9 cellular contexts compared by ENCODE assay signal in genomic region chr6:16690244-16691142, GRCh38.
DNase-seq lines count a peak whose midpoint lies in the region; ATAC-seq, FAIRE-seq and TF ChIP-seq lines count a peak whose summit lies in the region.
"Had no signal": no experiment of that assay in that cellular context is flagged by ENCODE, and none has a peak within 500 bp of the region (broad histone marks: within the 10 kb centered on the region; RNA-seq: fewer than 3 reads in every experiment).

No MANE protein-coding gene starts in this region.

- WGBS in HepG2 (ENCODE audit: low lambda C conversion rate), result 65% methylated on average over 7 of the region's 7 CpGs
- WGBS in right lobe of liver (ENCODE audit: insufficient coverage, low coverage, low lambda C conversion rate, missing lambda C conversion rate), result 70% methylated on average over 7 of the region's 7 CpGs

- TF ChIP-seq EP300 in HepG2 (IDR thresholded peaks at IDR 0.05; ENCODE audit: low read depth in 2 of 2, low read length in 2 of 2), result peak in 1 of 2 experiments; percentile 82; a peak in 2 of 4 replicates
- peak; percentile 72; the same call in 1 of the 2 replicates for TF ChIP-seq EP300 in HepG2 (CRISPR knock-in tag; IDR thresholded peaks at IDR 0.05; ENCODE audit: borderline replicate concordance)

- TF ChIP-seq CTCF in HepG2 (CRISPR knock-in tag; IDR thresholded peaks at IDR 0.05) (no peak), right lobe of liver (IDR thresholded peaks at IDR 0.05) (no peak), gastrocnemius medialis (IDR thresholded peaks at IDR 0.05 in 4 of 5, conservative IDR thresholded peaks at IDR 0.05 in 1 of 5) (no peak)

- TF ChIP-seq RAD21 in HepG2 (CRISPR knock-in tag; IDR thresholded peaks at IDR 0.05), result no peak

- TF ChIP-seq POLR2A in HepG2 (IDR thresholded peaks at IDR 0.05; ENCODE audit: insufficient read depth in 1 of 2, low read depth in 2 of 2, low read length in 2 of 2), result no peak
- TF ChIP-seq POLR2A in right lobe of liver (IDR thresholded peaks at IDR 0.05), result no peak
- TF ChIP-seq POLR2A in gastrocnemius medialis (IDR thresholded peaks at IDR 0.05), result no peak

- intact Hi-C loops in HepG2 (cut with micrococcal nuclease; ENCODE audit: unreplicated experiment) (no loop called here), right lobe of liver (cut with DNase I) (no loop called here), gastrocnemius medialis (cut with DNase I; ENCODE audit: low total_unique reads) (no loop called here)

- no peaks in the 10 kb centered on the region for H3K9me3 ChIP-seq in HepG2 (ENCODE audit: low read length)
- no peaks in the 10 kb centered on the region for H3K9me3 ChIP-seq in right lobe of liver
- no peaks in the 10 kb centered on the region for H3K9me3 ChIP-seq in gastrocnemius medialis

- POLR2A ChIA-PET in HepG2 (lab: Yijun Ruan, JAX), result interaction anchor here (0.9 to 1.8 kb wide), 2 partner anchors 9 to 39 kb away, joined by 3 to 9 read pairs; no protein-coding TSS in a partner anchor

- no peak overlapping the region for H3K4me2 ChIP-seq in HepG2 (ENCODE audit: low read depth, low read length)

- no peak overlapping the region for H2AFZ ChIP-seq in HepG2 (ENCODE audit: low read length)

- BruUV-seq in HepG2 (replicated peaks; lab: Mats Ljungman, UMichigan), result no TSS peak

- in situ Hi-C loops in HepG2 (cut with HindIII; ENCODE audit: extremely low pct_ligation_motif_present, low pct_unique_long_range_greater_than_20kb), result no loop called here
- in situ Hi-C loops in gastrocnemius medialis (cut with MboI; ENCODE audit: low sequenced_read_pairs in 4 of 4), result no loop called here

- H4K20me1 ChIP-seq in HepG2 (ENCODE audit: insufficient read depth, low read length), result no peaks in the 10 kb centered on the region

- H3K79me2 ChIP-seq in HepG2 (ENCODE audit: insufficient read depth, low read length), result peaks cover 45% of the 10 kb centered on the region

- no peak overlapping the region for H3K4me3 ChIP-seq in HepG2 (replicated peaks in 1 of 3; ENCODE audit: insufficient read depth in 1 of 3, low read depth in 2 of 3, low read length in 3 of 3)
- H3K4me3 ChIP-seq in right lobe of liver, result no peak overlapping the region
- H3K4me3 ChIP-seq in gastrocnemius medialis, result no peak overlapping the region

- no peaks in the 10 kb centered on the region for H3K27me3 ChIP-seq in HepG2 (ENCODE audit: control insufficient read depth in 1 of 2, insufficient read depth in 2 of 2, low read length in 2 of 2)
- H3K27me3 ChIP-seq in right lobe of liver, result no peaks in the 10 kb centered on the region
- no peaks in the 10 kb centered on the region for H3K27me3 ChIP-seq in gastrocnemius medialis

- no peak overlapping the region for H3K27ac ChIP-seq in HepG2 (ENCODE audit: extremely low read length, insufficient read depth, low read length)
- no peak overlapping the region for H3K27ac ChIP-seq in right lobe of liver
- peak overlapping the region in 3 of 4 donors; percentile 7 to 21 (median 19) for H3K27ac ChIP-seq in gastrocnemius medialis

- peak; percentile 72 for DNase-seq in HepG2 (ENCODE audit: low spot score)
- DNase-seq in right lobe of liver, result no peak
- peak; percentile 55 to 71 for DNase-seq in activated CD4-positive, alpha-beta T cell treated with anti-CD3 and anti-CD28 coated beads, Interleukin-2, amount 50 U/mL, for 48 hours
- DNase-seq in gastrocnemius medialis, result no peak
- no peak for DNase-seq in NCI-H345 treated with DMSO at 0.1 percent for 48 hours (lab: John Stamatoyannopoulos, UW; ENCODE audit: unreplicated experiment)
- no peak for DNase-seq in NCI-H526 treated with DMSO at 0.1 percent for 48 hours (lab: John Stamatoyannopoulos, UW)
- no peak for DNase-seq in T1000 (lab: John Stamatoyannopoulos, UW)

- CTCF ChIA-PET in HepG2 (lab: Yijun Ruan, JAX; ENCODE audit: low intra/inter-chr PET ratio, low total read pairs), result no interaction called here

- no peak for FAIRE-seq in HepG2 (lab: Jason Lieb, UNC)
- FAIRE-seq: G401.6 had no signal

- H3K36me3 ChIP-seq in HepG2 (replicated peaks in 1 of 2; ENCODE audit: control insufficient read depth in 1 of 2, insufficient read depth in 2 of 2, low read length in 2 of 2), result no peaks in the 10 kb centered on the region; a peak in 1 of 5 replicates
- H3K36me3 ChIP-seq in right lobe of liver, result no peaks in the 10 kb centered on the region
- H3K36me3 ChIP-seq in gastrocnemius medialis, result no peaks in the 10 kb centered on the region

- H3K4me1 ChIP-seq in HepG2 (ENCODE audit: insufficient read depth, low read length) (peaks cover 44% of the 10 kb centered on the region), right lobe of liver (no peaks in the 10 kb centered on the region), gastrocnemius medialis (peaks cover 16 to 30% of the 10 kb centered on the region in 2 donors)

- no peak overlapping the region for H3K9ac ChIP-seq in HepG2 (ENCODE audit: insufficient read depth, low read depth, low read length)

- peak; percentile 65 for ATAC-seq in HepG2
- no peak for ATAC-seq in right lobe of liver
- ATAC-seq in HG02981 (IDR thresholded peaks at IDR 0.05; ENCODE audit: unreplicated experiment), result peak; percentile 80
- ATAC-seq in gastrocnemius medialis, result peak in 1 of 2 donors; percentile 15

TF ChIP-seq in HepG2, 621 proteins besides CTCF, POLR2A, EP300 and RAD21 (continues in another document):
- TF ChIP-seq ZKSCAN8 (CRISPR knock-in tag; IDR thresholded peaks at IDR 0.05; ENCODE audit: borderline replicate concordance) (no peak), SOX5 (CRISPR knock-in tag; IDR thresholded peaks at IDR 0.05; ENCODE audit: borderline replicate concordance) (peak; percentile 97), ZNF501 (CRISPR knock-in tag; IDR thresholded peaks at IDR 0.05) (no peak), MEIS2 (CRISPR knock-in tag; IDR thresholded peaks at IDR 0.05) (no peak), POGZ (CRISPR knock-in tag; IDR thresholded peaks at IDR 0.05) (peak; percentile 38; the same call in 1 of the 2 replicates), FOXA3 (CRISPR knock-in tag; IDR thresholded peaks at IDR 0.05) (peak; percentile 91), ZMAT5 (CRISPR knock-in tag; IDR thresholded peaks at IDR 0.05; ENCODE audit: borderline replicate concordance, low read depth) (no peak), ZNF484 (CRISPR knock-in tag; IDR thresholded peaks at IDR 0.05; ENCODE audit: borderline replicate concordance, low read depth) (no peak), ISL2 (CRISPR knock-in tag; IDR thresholded peaks at IDR 0.05) (peak; percentile 43; the same call in 1 of the 2 replicates), THAP11 (CRISPR knock-in tag; IDR thresholded peaks at IDR 0.05) (peak; percentile 51; the same call in 1 of the 2 replicates), NR2F6 (IDR thresholded peaks at IDR 0.05) (peak; percentile 32; the same call in 1 of the 2 replicates), NR2F6 (CRISPR knock-in tag; IDR thresholded peaks at IDR 0.05) (no peak), SOX13 (IDR thresholded peaks at IDR 0.05) (peak; percentile 98), SOX13 (CRISPR knock-in tag; conservative IDR thresholded peaks at IDR 0.05 in 1 of 2, IDR thresholded peaks at IDR 0.05 in 1 of 2) (peak in 1 of 2 experiments; percentile 100; a peak in 2 of 4 replicates), KMT2B (CRISPR knock-in tag; IDR thresholded peaks at IDR 0.05) (0 out of 2 replicates have a peak, but pooled peaks have one; percentile 19), FOXA1 (IDR thresholded peaks at IDR 0.05) (no peak), FOXA1 (CRISPR knock-in tag; IDR thresholded peaks at IDR 0.05) (peak; percentile 88), FOXO1 (CRISPR knock-in tag; IDR thresholded peaks at IDR 0.05) (0 out of 2 replicates have a peak, but pooled peaks have one; percentile 12), HNF4A (CRISPR knock-in tag; IDR thresholded peaks at IDR 0.05) (peak; percentile 34; the same call in 1 of the 2 replicates), BCL6 (CRISPR knock-in tag; IDR thresholded peaks at IDR 0.05) (peak; percentile 51), JUND (CRISPR knock-in tag; IDR thresholded peaks at IDR 0.05) (0 out of 2 replicates have a peak, but pooled peaks have one; percentile 14), HNRNPK (IDR thresholded peaks at IDR 0.05; ENCODE audit: low read depth, low read length, poor library complexity, severe bottlenecking) (no peak), FOXK1 (CRISPR knock-in tag; IDR thresholded peaks at IDR 0.05; ENCODE audit: borderline replicate concordance, low read depth) (0 out of 2 replicates have a peak, but pooled peaks have one; percentile 12), ZNF12 (CRISPR knock-in tag; IDR thresholded peaks at IDR 0.05) (peak; percentile 71), CREB1 (IDR thresholded peaks at IDR 0.05) (no peak), CREB1 (CRISPR knock-in tag; IDR thresholded peaks at IDR 0.05) (peak; percentile 53; the same call in 1 of the 2 replicates), TCF7 (IDR thresholded peaks at IDR 0.05; ENCODE audit: low read depth) (peak; percentile 30; the same call in 1 of the 2 replicates), FOSL1 (CRISPR knock-in tag; IDR thresholded peaks at IDR 0.05; ENCODE audit: borderline replicate concordance) (peak; percentile 40; the same call in 1 of the 2 replicates), CREM (IDR thresholded peaks at IDR 0.05) (0 out of 2 replicates have a peak, but pooled peaks have one; percentile 28), CREM (CRISPR knock-in tag; IDR thresholded peaks at IDR 0.05) (no peak), NCOA2 (CRISPR knock-in tag; IDR thresholded peaks at IDR 0.05) (peak; percentile 73), FOXP4 (CRISPR knock-in tag; IDR thresholded peaks at IDR 0.05) (peak; percentile 58)

Comparison
In these comparisons a context has a peak if more than half of its experiments do, and no peak if none do; other contexts are left out.
1. ATAC-seq: peak in HepG2 (single experiment) and HG02981 (single experiment); none in right lobe of liver (0 of 4).
2. DNase-seq: peak in HepG2 (single experiment) and activated CD4-positive, alpha-beta T cell treated with anti-CD3 and anti-CD28 coated beads, Interleukin-2, amount 50 U/mL, for 48 hours (2 of 2); none in right lobe of liver (0 of 3), gastrocnemius medialis (0 of 2), NCI-H345 treated with DMSO at 0.1 percent for 48 hours (single experiment), NCI-H526 treated with DMSO at 0.1 percent for 48 hours (single experiment) and T1000 (single experiment).
3. H3K27ac ChIP-seq: peak in gastrocnemius medialis (3 of 4); none in HepG2 (single experiment) and right lobe of liver (0 of 3).